12 cellular contexts compared by ENCODE assay signal in genomic region chr5:165497707-165498106, GRCh38.
DNase-seq lines count a peak whose midpoint lies in the region; ATAC-seq, FAIRE-seq and TF ChIP-seq lines count a peak whose summit lies in the region.
"Had no signal": no experiment of that assay in that cellular context is flagged by ENCODE, and none has a peak within 500 bp of the region (broad histone marks: within the 10 kb centered on the region; RNA-seq: fewer than 3 reads in every experiment).

No MANE protein-coding gene starts in this region.

- DNase-seq in Calu3 (peak; percentile 42), RWPE1 (ENCODE audit: low spot score) (peak; percentile 37), glutamatergic neuron (no peak), T-helper 17 cell (no peak), GM19239 (ENCODE audit: insufficient read length, low spot score) (no peak)
- no peak for DNase-seq in activated CD8-positive, alpha-beta T cell treated with anti-CD3 and anti-CD28 coated beads, Interleukin-2, amount 10 ng/mL, durations not matched to agents 7 days and 5 days
- DNase-seq in effector memory CD4-positive, alpha-beta T cell, result no peak
- DNase-seq: aorta; stimulated activated CD4-positive, alpha-beta T cell treated with anti-CD3 and anti-CD28 coated beads, Interleukin-4, amount 100 ng/mL, for 24 hours had no signal

- FAIRE-seq in GM19239 (lab: Jason Lieb, UNC), result no peak
- FAIRE-seq: GM18507 had no signal

- no peaks in the 10 kb centered on the region for H3K36me3 Mint-ChIP-seq in Calu3 (ENCODE audit: insufficient read depth, unreplicated experiment)
- H3K36me3 Mint-ChIP-seq in glutamatergic neuron (ENCODE audit: unreplicated experiment), result no peaks in the 10 kb centered on the region
- no peaks in the 10 kb centered on the region for H3K36me3 Mint-ChIP-seq in T-helper 17 cell (ENCODE audit: low read depth)
- H3K36me3 Mint-ChIP-seq in activated CD8-positive, alpha-beta T cell treated with anti-CD3 and anti-CD28 coated beads, Interleukin-2, amount 10 ng/mL, durations not matched to agents 7 days and 5 days (ENCODE audit: low read depth), result no peaks in the 10 kb centered on the region

- H3K4me3 Mint-ChIP-seq in Calu3 (ENCODE audit: low read depth, unreplicated experiment) (no peak overlapping the region), glutamatergic neuron (ENCODE audit: unreplicated experiment) (no peak overlapping the region), T-helper 17 cell (no peak overlapping the region)
- H3K4me3 Mint-ChIP-seq in activated CD8-positive, alpha-beta T cell treated with anti-CD3 and anti-CD28 coated beads, Interleukin-2, amount 10 ng/mL, durations not matched to agents 7 days and 5 days, result no peak overlapping the region

- H3K27ac ChIP-seq in RWPE1, result no peak overlapping the region
- H3K27ac ChIP-seq in effector memory CD4-positive, alpha-beta T cell (ENCODE audit: insufficient read depth, low read length, poor library complexity, severe bottlenecking), result no peak overlapping the region

- TF ChIP-seq CTCF in Calu3 (IDR thresholded peaks at IDR 0.05; ENCODE audit: unreplicated experiment) (peak; percentile 39), RWPE1 (conservative IDR thresholded peaks at IDR 0.05; ENCODE audit: low read depth) (0 out of 2 replicates have a peak, but pooled peaks have one; percentile 24), glutamatergic neuron (IDR thresholded peaks at IDR 0.05; ENCODE audit: partially characterized antibody, unreplicated experiment) (peak; percentile 51)

- H3K9me3 Mint-ChIP-seq in Calu3 (ENCODE audit: low read depth, unreplicated experiment) (peaks cover 4% of the 10 kb centered on the region), glutamatergic neuron (ENCODE audit: unreplicated experiment) (no peaks in the 10 kb centered on the region)
- H3K9me3 Mint-ChIP-seq in activated CD8-positive, alpha-beta T cell treated with anti-CD3 and anti-CD28 coated beads, Interleukin-2, amount 10 ng/mL, durations not matched to agents 7 days and 5 days (ENCODE audit: insufficient read depth), result peaks cover 5% of the 10 kb centered on the region

- H3K4me3 ChIP-seq in effector memory CD4-positive, alpha-beta T cell (ENCODE audit: insufficient read depth, low read depth, low read length, poor library complexity, severe bottlenecking), result no peak overlapping the region
- H3K4me3 ChIP-seq: lung had no signal

- H3K4me1 ChIP-seq in effector memory CD4-positive, alpha-beta T cell (ENCODE audit: control insufficient read depth, insufficient read depth, low read length, poor library complexity, severe bottlenecking), result no peaks in the 10 kb centered on the region

- POLR2A ChIA-PET in RWPE1 (lab: Yijun Ruan, JAX; ENCODE audit: low non-redundant PET), result no interaction called here
- POLR2A ChIA-PET in activated CD8-positive, alpha-beta T cell treated with anti-CD3 and anti-CD28 coated beads, Interleukin-2, amount 10 ng/mL, durations not matched to agents 7 days and 5 days (lab: Charles Lee), result no interaction called here

- H3K27me3 Mint-ChIP-seq in Calu3 (ENCODE audit: unreplicated experiment) (no peaks in the 10 kb centered on the region), glutamatergic neuron (ENCODE audit: unreplicated experiment) (no peaks in the 10 kb centered on the region), T-helper 17 cell (no peaks in the 10 kb centered on the region)
- no peaks in the 10 kb centered on the region for H3K27me3 Mint-ChIP-seq in activated CD8-positive, alpha-beta T cell treated with anti-CD3 and anti-CD28 coated beads, Interleukin-2, amount 10 ng/mL, durations not matched to agents 7 days and 5 days (ENCODE audit: low read depth)

- H3K4me1 Mint-ChIP-seq in Calu3 (ENCODE audit: low read depth, unreplicated experiment) (peaks cover 10% of the 10 kb centered on the region), glutamatergic neuron (ENCODE audit: low read depth, unreplicated experiment) (peaks cover 3% of the 10 kb centered on the region), T-helper 17 cell (no peaks in the 10 kb centered on the region)
- H3K4me1 Mint-ChIP-seq in activated CD8-positive, alpha-beta T cell treated with anti-CD3 and anti-CD28 coated beads, Interleukin-2, amount 10 ng/mL, durations not matched to agents 7 days and 5 days (ENCODE audit: low read depth), result no peaks in the 10 kb centered on the region

- H3K27ac Mint-ChIP-seq in Calu3 (ENCODE audit: unreplicated experiment), result no peak overlapping the region
- no peak overlapping the region for H3K27ac Mint-ChIP-seq in glutamatergic neuron (ENCODE audit: unreplicated experiment)
- no peak overlapping the region for H3K27ac Mint-ChIP-seq in T-helper 17 cell
- no peak overlapping the region for H3K27ac Mint-ChIP-seq in activated CD8-positive, alpha-beta T cell treated with anti-CD3 and anti-CD28 coated beads, Interleukin-2, amount 10 ng/mL, durations not matched to agents 7 days and 5 days

- no TSS peak for BruUV-seq in Calu3 (replicated peaks; lab: Mats Ljungman, UMichigan)

- intact Hi-C loops in Calu3 (cut with micrococcal nuclease; ENCODE audit: unreplicated experiment), result no loop called here

- no peaks in the 10 kb centered on the region for H3K27me3 ChIP-seq in effector memory CD4-positive, alpha-beta T cell (replicated peaks; ENCODE audit: control insufficient read depth, insufficient read depth, low read length, poor library complexity, severe bottlenecking)

- CTCF ChIA-PET in Calu3 (lab: Charles Lee) (no interaction called here), RWPE1 (lab: Yijun Ruan, JAX) (interaction anchor here (0.7 kb wide), 1 partner anchor 1859 kb away, joined by 4 read pairs; no protein-coding TSS in a partner anchor)
- CTCF ChIA-PET in activated CD8-positive, alpha-beta T cell treated with anti-CD3 and anti-CD28 coated beads, Interleukin-2, amount 10 ng/mL, durations not matched to agents 7 days and 5 days (lab: Charles Lee), result no interaction called here

- no peaks in the 10 kb centered on the region for H3K36me3 ChIP-seq in effector memory CD4-positive, alpha-beta T cell (ENCODE audit: control insufficient read depth, insufficient read depth, low read length)

- ATAC-seq in HG02798 (IDR thresholded peaks at IDR 0.05; ENCODE audit: poor library complexity, unreplicated experiment), result peak; percentile 44
- no peak for ATAC-seq in T-helper 17 cell
- no peak for ATAC-seq in activated CD8-positive, alpha-beta T cell treated with anti-CD3 and anti-CD28 coated beads, Interleukin-2, amount 10 ng/mL, durations not matched to agents 7 days and 5 days

- H3K9me3 ChIP-seq in T-helper 17 cell (ENCODE audit: control insufficient read depth, low read length, poor library complexity, severe bottlenecking), result no peaks in the 10 kb centered on the region
- H3K9me3 ChIP-seq in effector memory CD4-positive, alpha-beta T cell (ENCODE audit: control insufficient read depth, low read length), result no peaks in the 10 kb centered on the region

Comparison
In these comparisons a context has a peak if more than half of its experiments do, and no peak if none do; other contexts are left out.
1. DNase-seq: peak in Calu3 (single experiment) and RWPE1 (single experiment); none in glutamatergic neuron (single experiment), T-helper 17 cell (0 of 3), GM19239 (single experiment), activated CD8-positive, alpha-beta T cell treated with anti-CD3 and anti-CD28 coated beads, Interleukin-2, amount 10 ng/mL, durations not matched to agents 7 days and 5 days (single experiment) and effector memory CD4-positive, alpha-beta T cell (0 of 3).
2. Peak in every context shown above with its lines, with median percentiles within 50 percentile points of each other: CTCF ChIP-seq.